In genomic region chr2:70190413-70191243, GRCh38 we compare ENCODE assay signal across 8 cellular contexts. TPM values are rescaled to one million over a fixed set of nuclear protein-coding genes. Genes with fewer than 3 reads are reported as not detected.
DNase-seq lines count a peak whose midpoint lies in the region; ATAC-seq and TF ChIP-seq lines count a peak whose summit lies in the region.

Gene C2orf42, minus strand, starts transcription at chr2:70191019. Its CDS starts 9,034 bp downstream, at chr2:70181985.

- H3K27me3 Mint-ChIP-seq in activated B cell treated with CpG ODN at 0.5 μM for 24 hours (no peaks in the 10 kb centered on the region), immature natural killer cell (ENCODE audit: low read depth in 3 of 3) (peaks cover 2 to 14% (median 8%) of the 10 kb centered on the region in 3 donors)

- H3K36me3 Mint-ChIP-seq in activated B cell treated with CpG ODN at 0.5 μM for 24 hours (ENCODE audit: low read depth) (peaks cover 11% of the 10 kb centered on the region), immature natural killer cell (no peaks in the 10 kb centered on the region)

- H3K27me3 ChIP-seq in spleen (replicated peaks in 1 of 7) = no peaks in the 10 kb centered on the region

- DNase-seq in AG09309 (ENCODE audit: low read depth) = peak; percentile 95
- peak; percentile 97 for DNase-seq in NCI-H345 (lab: John Stamatoyannopoulos, UW)
- peak; percentile 93 for DNase-seq in activated B cell treated with CpG ODN at 0.5 μM for 24 hours
- peak; percentile 56 to 100 (median 96) for DNase-seq in caudate nucleus (lab: John Stamatoyannopoulos, UW)
- DNase-seq in immature natural killer cell = peak; percentile 95 to 96 (median 96)
- DNase-seq in spleen = peak; percentile 97

- peak; percentile 88 for ATAC-seq in HG03196 (IDR thresholded peaks at IDR 0.05; ENCODE audit: unreplicated experiment)
- peak; percentile 86 for ATAC-seq in activated B cell treated with CpG ODN at 0.5 μM for 24 hours (ENCODE audit: low read depth)

- H3K4me3 Mint-ChIP-seq in activated B cell treated with CpG ODN at 0.5 μM for 24 hours (peak within 1 kb of the TSS; percentile 98), immature natural killer cell (peak within 1 kb of the TSS; percentile 88 to 99 (median 93))

- peak within 1 kb of the TSS; percentile 47 for H3K4me3 ChIP-seq in AG09309 (ENCODE audit: control insufficient read depth, low read depth, low read length)
- H3K4me3 ChIP-seq in spleen = peak within 1 kb of the TSS; percentile 51 to 77 (median 70)

- WGBS in spleen, 5 donors = 0 to 1% (median 1%) methylated on average over 46 to 61 of the region's 61 CpGs

- H3K27ac ChIP-seq in caudate nucleus (ENCODE audit: low read depth, low read length) (peak within 1 kb of the TSS; percentile 98), spleen (peak within 1 kb of the TSS; percentile 93 to 99 (median 97))

- H3K27ac Mint-ChIP-seq in activated B cell treated with CpG ODN at 0.5 μM for 24 hours = peak within 1 kb of the TSS; percentile 100
- peak within 1 kb of the TSS; percentile 94 to 100 (median 97) for H3K27ac Mint-ChIP-seq in immature natural killer cell

- TF ChIP-seq POLR2A in GM18951 (IDR thresholded peaks at IDR 0.05; ENCODE audit: extremely low read depth, insufficient read depth, insufficient read length) (peak; percentile 99), spleen (IDR thresholded peaks at IDR 0.05) (peak; percentile 63 to 97 (median 96))

- intact Hi-C loops in activated B cell treated with CpG ODN at 0.5 μM for 24 hours (cut with micrococcal nuclease) (loop anchor here (1.0 to 2.0 kb wide), 9 partner anchors 48 to 546 kb away; partner anchors contain the start of genes GMCL1, PCYOX1, SNRPG and TIA1), spleen (cut with DNase I; ENCODE audit: low total_unique reads) (no loop called here)

- in situ Hi-C loops in GM18951 (cut with MboI; ENCODE audit: low sequenced_read_pairs, unreplicated experiment) = no loop called here

- no peaks in the 10 kb centered on the region for H3K9me3 Mint-ChIP-seq in activated B cell treated with CpG ODN at 0.5 μM for 24 hours
- no peaks in the 10 kb centered on the region for H3K9me3 Mint-ChIP-seq in immature natural killer cell

- H3K9me3 ChIP-seq in spleen = no peaks in the 10 kb centered on the region

- POLR2A ChIA-PET in activated B cell treated with CpG ODN at 0.5 μM for 24 hours (lab: Charles Lee) = interaction anchor here (0.5 to 4.0 kb wide), 49 partner anchors 8 to 1141 kb away, joined by 3 to 125 read pairs (median 4); partner anchors contain the start of genes ANXA4, FAM136A, GMCL1 and MXD1

- H3K4me1 ChIP-seq in spleen = peaks cover 4 to 25% (median 14%) of the 10 kb centered on the region in 6 donors

- TF ChIP-seq CTCF in AG09309 (IDR thresholded peaks at IDR 0.05; ENCODE audit: control insufficient read depth, insufficient read depth, low read depth, low read length, missing control alignments) = peak; percentile 12
- no peak for TF ChIP-seq CTCF in activated B cell treated with CpG ODN at 0.5 μM for 24 hours (IDR thresholded peaks at IDR 0.05)
- TF ChIP-seq CTCF in spleen (IDR thresholded peaks at IDR 0.05 in 8 of 11, conservative IDR thresholded peaks at IDR 0.05 in 3 of 11) = peak in 1 of 11 experiments; percentile 23

- H3K36me3 ChIP-seq in spleen = no peaks in the 10 kb centered on the region

- H3K4me1 Mint-ChIP-seq in activated B cell treated with CpG ODN at 0.5 μM for 24 hours (peaks cover 17% of the 10 kb centered on the region), immature natural killer cell (peaks cover 19 to 20% of the 10 kb centered on the region in 2 donors)

- CTCF ChIA-PET in activated B cell treated with CpG ODN at 0.5 μM for 24 hours (lab: Charles Lee) = interaction anchor here (0.8 to 1.7 kb wide), 8 partner anchors 9 to 278 kb away, joined by 3 to 6 read pairs (median 4); partner anchors contain the start of genes MXD1 and SNRPG

RNA-seq across cellular contexts. Expression of gene C2orf42, which starts in this region (rescaled TPM):
- total RNA-seq in activated B cell treated with CpG ODN at 0.5 μM for 24 hours (28.4 and 34.8 TPM in 2 replicates), spleen (10 to 100 TPM; 11.2 to 24.3 (median 20.3) TPM)
- polyA plus RNA-seq in immature natural killer cell (10 to 100 TPM; 12.8 to 36.8 (median 19.7) TPM), spleen (10 to 100 TPM in 1 of 3 donors, 1 to 10 TPM in 2; 6.0 to 13.6 (median 9.7) TPM)

Comparison
In these comparisons a context has a peak if more than half of its experiments do, and no peak if none do; other contexts are left out.
1. Peak in every context shown above with its lines: DNase-seq, ATAC-seq, H3K4me3 ChIP-seq and H3K27ac ChIP-seq.